Comparison of ENCODE assay signal across 18 cellular contexts in genomic region chr2:16294791-16295190, GRCh38.
"Had no signal": no experiment of that assay in that cellular context is flagged by ENCODE, and none has a peak within 500 bp of the region (broad histone marks: within the 10 kb centered on the region; RNA-seq: fewer than 3 reads in every experiment).

No MANE protein-coding gene starts in this region.

- ATAC-seq: gastrocnemius medialis; heart right ventricle; left cardiac atrium; left lung; left ventricle myocardium superior; lower lobe of right lung; naive thymus-derived CD4-positive, alpha-beta T cell had no signal

- H3K4me1 Mint-ChIP-seq: naive thymus-derived CD4-positive, alpha-beta T cell had no signal

- H3K4me1 ChIP-seq: esophagus squamous epithelium, gastrocnemius medialis, heart right ventricle, left lung, lower lobe of right lung had no signal

- H3K9me3 ChIP-seq: esophagus squamous epithelium, gastrocnemius medialis, left lung had no signal

- H3K4me3 Mint-ChIP-seq: naive thymus-derived CD4-positive, alpha-beta T cell had no signal

- H3K27ac Mint-ChIP-seq: naive thymus-derived CD4-positive, alpha-beta T cell had no signal

- H3K27me3 ChIP-seq: dorsolateral prefrontal cortex, gastrocnemius medialis had no signal

- H3K36me3 Mint-ChIP-seq: naive thymus-derived CD4-positive, alpha-beta T cell had no signal

- H3K36me3 ChIP-seq: esophagus squamous epithelium, gastrocnemius medialis, heart right ventricle, left lung, lower lobe of right lung had no signal

- DNase-seq: dermis blood vessel endothelial cell; dorsolateral prefrontal cortex; effector CD4-positive, alpha-beta T cell; effector memory CD4-positive, alpha-beta T cell; esophagus squamous epithelium; foreskin fibroblast; foreskin melanocyte; gastrocnemius medialis; glutamatergic neuron; heart right ventricle; hippocampal formation; left cardiac atrium; left lung; left ventricle myocardium superior; lower lobe of right lung; mesenchymal stem cell; naive thymus-derived CD4-positive, alpha-beta T cell had no signal

- H3K27ac ChIP-seq: coronary artery, esophagus squamous epithelium, gastrocnemius medialis, heart right ventricle, left lung, lower lobe of right lung had no signal

- H3K4me3 ChIP-seq: coronary artery, dorsolateral prefrontal cortex, esophagus squamous epithelium, gastrocnemius medialis, heart right ventricle, left lung, lower lobe of right lung had no signal
